ENCODE assay signal across 32 cellular contexts in the genomic region with DNA sequence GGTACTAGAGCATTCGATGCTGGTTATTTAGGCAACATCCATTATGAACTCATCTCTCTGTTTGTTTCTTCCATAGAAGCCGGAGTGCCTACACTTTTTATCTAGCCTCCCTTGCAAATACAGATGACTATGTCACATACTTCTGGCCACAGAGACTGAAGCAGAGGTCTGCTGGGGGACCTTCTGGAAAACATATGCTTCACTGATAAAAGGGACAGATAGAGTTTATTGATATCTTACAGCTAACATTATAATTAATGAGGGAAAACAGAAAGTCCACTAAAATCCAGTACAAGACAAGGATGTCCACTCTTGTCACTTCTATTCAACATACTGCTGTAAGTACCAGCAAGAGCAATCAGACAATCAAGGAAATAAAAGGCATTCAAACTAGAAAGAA.
"Had no signal": no experiment of that assay in that cellular context is flagged by ENCODE, and none has a peak within 500 bp of the region (broad histone marks: within the 10 kb centered on the region; RNA-seq: fewer than 3 reads in every experiment).

No MANE protein-coding gene starts in this region.

- H3K4me3 ChIP-seq: adrenal gland, ascending aorta, body of pancreas, breast epithelium, cardiac muscle cell had no signal

- H3K4me1 ChIP-seq: adrenal gland, ascending aorta, body of pancreas, breast epithelium had no signal

- H3K27me3 ChIP-seq: adrenal gland, ascending aorta, body of pancreas, brain microvascular endothelial cell, breast epithelium, cardiac muscle cell had no signal

- H3K36me3 ChIP-seq: adrenal gland, ascending aorta, brain microvascular endothelial cell, breast epithelium, cardiac muscle cell had no signal

- DNase-seq: activated effector memory CD4-positive, alpha-beta T cell treated with anti-CD3 and anti-CD28 coated beads, Interleukin-2, amount 50 U/mL, for 16 hours; activated effector memory CD4-positive, alpha-beta T cell treated with Interleukin-2 at 50 U/mL for 16 hours; activated gamma-delta T cell; activated gamma-delta T cell treated with Interleukin-2 at 50 U/mL for 16 hours; activated naive CD4-positive, alpha-beta T cell; activated naive CD4-positive, alpha-beta T cell treated with anti-CD3 and anti-CD28 coated beads for 36 hours; activated naive CD4-positive, alpha-beta T cell treated with anti-CD3 and anti-CD28 coated beads, Interleukin-2, amount 10 ng/mL, durations not matched to agents 7 days and 5 days; activated naive CD4-positive, alpha-beta T cell treated with anti-CD3 and anti-CD28 coated beads, Interleukin-2, amount 50 U/mL, for 16 hours; activated naive CD4-positive, alpha-beta T cell treated with Interleukin-2 at 50 U/mL for 16 hours; activated naive CD8-positive, alpha-beta T cell treated with anti-CD3 and anti-CD28 coated beads for 36 hours; activated naive CD8-positive, alpha-beta T cell treated with anti-CD3 and anti-CD28 coated beads, Interleukin-2, amount 10 ng/mL, durations not matched to agents 7 days and 5 days; activated naive CD8-positive, alpha-beta T cell treated with anti-CD3 and anti-CD28 coated beads, Interleukin-2, amount 50 U/mL, for 24 hours; activated T-cell treated with anti-CD3 and anti-CD28 coated beads, Interleukin-2, amount 50 U/mL, for 1 hour; activated T-cell treated with anti-CD3 and anti-CD28 coated beads, Interleukin-2, amount 50 U/mL, for 24 hours; activated T-cell treated with anti-CD3 and anti-CD28 coated beads, Interleukin-2, amount 50 U/mL, for 4 hours; activated T-cell treated with anti-CD3 and anti-CD28 coated beads, Interleukin-2, amount 50 U/mL, for 48 hours; activated T-cell treated with anti-CD3 and anti-CD28 coated beads, Interleukin-2, amount 50 U/mL, for 72 hours; adrenal gland; amniotic stem cell; amygdala; anterior cingulate cortex; aorta; body of pancreas; brain microvascular endothelial cell; caudate nucleus; central memory CD4-positive, alpha-beta T cell; cerebellar nuclear complex had no signal

- ATAC-seq: activated naive CD4-positive, alpha-beta T cell treated with anti-CD3 and anti-CD28 coated beads, Interleukin-2, amount 50 U/mL, for 72 hours; activated naive CD8-positive, alpha-beta T cell treated with anti-CD3 and anti-CD28 coated beads, Interleukin-2, amount 50 U/mL, for 24 hours; activated T-cell treated with anti-CD3 and anti-CD28 coated beads, Interleukin-2, amount 50 U/mL, for 4 hours; activated T-cell treated with anti-CD3 and anti-CD28 coated beads, Interleukin-2, amount 50 U/mL, for 72 hours; activated T-helper 17 cell treated with anti-CD3 and anti-CD28 coated beads, Interleukin-2, amount 50 U/mL, for 72 hours; body of pancreas had no signal

- H3K9me3 ChIP-seq: ascending aorta, body of pancreas, breast epithelium had no signal

- H3K27ac ChIP-seq: adrenal gland, ascending aorta, body of pancreas, brain microvascular endothelial cell, breast epithelium, cardiac muscle cell had no signal
